8 cellular contexts compared by ENCODE assay signal in genomic region chr2:30146337-30147195, GRCh38. TPM values are rescaled to one million over a fixed set of nuclear protein-coding genes. Genes with fewer than 3 reads are reported as not detected.
DNase-seq lines count a peak whose midpoint lies in the region; ATAC-seq lines count a peak whose summit lies in the region.

Gene YPEL5, plus strand, starts transcription at chr2:30147007. Its CDS starts 9,645 bp downstream, at chr2:30156652.

- intact Hi-C loops in left colon (cut with DNase I, micrococcal nuclease), result no loop called here

- H3K27me3 ChIP-seq in BLaER1 treated with 17β-estradiol and CSF1 and Interleukin-3, amounts not matched to agents 10 nM and 100 nM, result no peaks in the 10 kb centered on the region

- H3K36me3 ChIP-seq in BLaER1 treated with 17β-estradiol and CSF1 and Interleukin-3, amounts not matched to agents 10 nM and 100 nM, result peaks cover 2 to 31% (median 20%) of the 10 kb centered on the region in 11 experiments; a peak in 18 of 22 replicates

- H3K4me2 ChIP-seq in BLaER1 treated with 17β-estradiol and CSF1 and Interleukin-3, amounts not matched to agents 10 nM and 100 nM, result peak within 1 kb of the TSS; percentile 76 to 93 (median 90)

- H3K9me3 ChIP-seq in BLaER1 treated with 17β-estradiol and CSF1 and Interleukin-3, amounts not matched to agents 10 nM and 100 nM (replicated peaks in 1 of 11), result no peaks in the 10 kb centered on the region

- H3K9ac ChIP-seq in BLaER1 treated with 17β-estradiol and CSF1 and Interleukin-3, amounts not matched to agents 10 nM and 100 nM, result peak within 1 kb of the TSS; percentile 98 to 100 (median 100)

- peak; percentile 91 for ATAC-seq in GM19351 (IDR thresholded peaks at IDR 0.05; ENCODE audit: unreplicated experiment)
- ATAC-seq in HG03521 (IDR thresholded peaks at IDR 0.05; ENCODE audit: unreplicated experiment), result peak; percentile 91
- peak; percentile 90 for ATAC-seq in left colon

- peak within 1 kb of the TSS; percentile 99 to 100 (median 100) for H3K27ac ChIP-seq in BLaER1 treated with 17β-estradiol and CSF1 and Interleukin-3, amounts not matched to agents 10 nM and 100 nM

- H3K4me3 ChIP-seq in BLaER1 treated with 17β-estradiol and CSF1 and Interleukin-3, amounts not matched to agents 10 nM and 100 nM, result peak within 1 kb of the TSS; percentile 92 to 100 (median 99)

- peaks cover 37 to 50% (median 42%) of the 10 kb centered on the region in 10 experiments for H3K4me1 ChIP-seq in BLaER1 treated with 17β-estradiol and CSF1 and Interleukin-3, amounts not matched to agents 10 nM and 100 nM

- peaks cover 0 to 39% (median 25%) of the 10 kb centered on the region in 11 experiments; a peak in 12 of 22 replicates for H4K20me1 ChIP-seq in BLaER1 treated with 17β-estradiol and CSF1 and Interleukin-3, amounts not matched to agents 10 nM and 100 nM

- DNase-seq in NCI-H748 (lab: John Stamatoyannopoulos, UW; ENCODE audit: unreplicated experiment), result peak; percentile 98
- peak; percentile 100 for DNase-seq in activated CD4-positive, alpha-beta T cell treated with anti-CD3 and anti-CD28 coated beads, Interleukin-2, amount 50 U/mL, for 1 hour
- peak; percentile 46 for DNase-seq in cortex of kidney (lab: John Stamatoyannopoulos, UW)
- peak; percentile 100 for DNase-seq in left colon
- DNase-seq in stimulated activated CD4-positive, alpha-beta T cell treated with anti-CD3 and anti-CD28 coated beads, Interleukin-1b, Interleukin-23, amount 100 ng/mL, for 48 hours, result peak; percentile 99

RNA-seq across cellular contexts. Expression of gene YPEL5, which starts in this region (rescaled TPM):
- total RNA-seq in left colon, result 10 to 100 TPM; 49.1 to 95.6 TPM

Comparison
In these comparisons a context has a peak if more than half of its experiments do, and no peak if none do; other contexts are left out.
1. Peak in every context shown above with its lines: DNase-seq, ATAC-seq, H3K4me3 ChIP-seq and H3K27ac ChIP-seq.
2. DNase-seq: peak in every context shown above with its lines; median percentile 100 in activated CD4-positive, alpha-beta T cell treated with anti-CD3 and anti-CD28 coated beads, Interleukin-2, amount 50 U/mL, for 1 hour; 100 in left colon; 99 in stimulated activated CD4-positive, alpha-beta T cell treated with anti-CD3 and anti-CD28 coated beads, Interleukin-1b, Interleukin-23, amount 100 ng/mL, for 48 hours; 98 in NCI-H748; 46 in cortex of kidney.